In the genomic region with DNA sequence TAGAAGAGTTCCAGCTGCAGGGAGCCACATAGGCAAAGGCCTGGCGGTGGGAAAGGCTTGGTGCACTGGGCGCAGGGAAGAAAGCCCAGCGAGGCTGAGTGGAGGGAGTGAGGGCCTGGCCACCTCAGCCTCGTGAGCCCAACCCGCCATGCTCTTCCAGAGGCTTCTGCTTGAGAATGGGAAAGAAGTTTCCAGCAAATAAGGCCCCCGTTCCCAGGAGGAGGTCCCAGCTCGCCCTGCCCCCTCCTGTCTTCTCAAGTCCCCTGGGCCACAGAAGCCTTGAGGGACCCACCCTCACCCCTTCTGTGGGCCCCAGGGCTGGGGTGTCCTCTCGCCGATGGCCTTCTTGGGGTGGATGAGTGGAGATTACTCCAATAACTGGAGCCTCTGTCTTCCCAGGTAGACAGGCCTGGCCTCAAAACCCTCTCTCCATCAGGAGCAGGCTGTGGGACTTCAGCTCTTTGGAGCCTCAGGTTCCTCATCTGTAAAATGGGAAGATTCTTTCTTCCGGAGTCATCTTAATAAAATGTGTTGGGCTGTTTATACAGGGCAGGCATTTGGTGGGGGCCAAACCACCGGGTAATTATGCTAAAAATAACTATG, we compare ENCODE assay signal across 8 cellular contexts. TPM values are rescaled to one million over a fixed set of nuclear protein-coding genes. Genes with fewer than 3 reads are reported as not detected.
DNase-seq lines count a peak whose midpoint lies in the region; ATAC-seq and TF ChIP-seq lines count a peak whose summit lies in the region.

No MANE protein-coding gene starts in this region.

- H3K36me3 ChIP-seq in muscle layer of colon (ENCODE audit: insufficient read depth, low read length) (no peaks in the 10 kb centered on the region), upper lobe of right lung (no peaks in the 10 kb centered on the region), mucosa of descending colon (ENCODE audit: low read depth) (no peaks in the 10 kb centered on the region)

- H3K27me3 ChIP-seq in right cardiac atrium (ENCODE audit: control insufficient read depth, insufficient read depth) (no peaks in the 10 kb centered on the region), muscle layer of colon (ENCODE audit: control insufficient read depth in 1 of 2, insufficient read depth in 2 of 2, low read length in 2 of 2) (no peaks in the 10 kb centered on the region), upper lobe of right lung (no peaks in the 10 kb centered on the region)

- no peak overlapping the region for H3K27ac Mint-ChIP-seq in activated T-helper 1 cell treated with anti-CD3 and anti-CD28 coated beads, Interleukin-12 subunit alpha, Interleukin-12 subunit beta, Interleukin-2, Interleukin-4 antibody, amounts not matched to agents 30 ng/mL and 10 ng/mL and 1 ng/mL, durations not matched to agents 14 hours and 24 hours and 36 hours

- H3K9me3 ChIP-seq in right cardiac atrium (ENCODE audit: control insufficient read depth, low read length): no peaks in the 10 kb centered on the region
- H3K9me3 ChIP-seq in muscle layer of colon (ENCODE audit: low read length): no peaks in the 10 kb centered on the region
- H3K9me3 ChIP-seq in upper lobe of right lung: no peaks in the 10 kb centered on the region
- no peaks in the 10 kb centered on the region for H3K9me3 ChIP-seq in mucosa of descending colon

- peak overlapping the region; percentile 79 for H3K4me3 Mint-ChIP-seq in activated T-helper 1 cell treated with anti-CD3 and anti-CD28 coated beads, Interleukin-12 subunit alpha, Interleukin-12 subunit beta, Interleukin-2, Interleukin-4 antibody, amounts not matched to agents 30 ng/mL and 10 ng/mL and 1 ng/mL, durations not matched to agents 14 hours and 24 hours and 36 hours

- H3K4me1 Mint-ChIP-seq in activated T-helper 1 cell treated with anti-CD3 and anti-CD28 coated beads, Interleukin-12 subunit alpha, Interleukin-12 subunit beta, Interleukin-2, Interleukin-4 antibody, amounts not matched to agents 30 ng/mL and 10 ng/mL and 1 ng/mL, durations not matched to agents 14 hours and 24 hours and 36 hours (ENCODE audit: low read depth): peaks cover 59% of the 10 kb centered on the region

- no peaks in the 10 kb centered on the region for H3K27me3 Mint-ChIP-seq in activated T-helper 1 cell treated with anti-CD3 and anti-CD28 coated beads, Interleukin-12 subunit alpha, Interleukin-12 subunit beta, Interleukin-2, Interleukin-4 antibody, amounts not matched to agents 30 ng/mL and 10 ng/mL and 1 ng/mL, durations not matched to agents 14 hours and 24 hours and 36 hours (ENCODE audit: insufficient read depth)

- no peak overlapping the region for H3K4me3 ChIP-seq in right cardiac atrium (ENCODE audit: low read length)
- peak overlapping the region; percentile 57 to 59 for H3K4me3 ChIP-seq in muscle layer of colon (ENCODE audit: low read depth in 1 of 2, low read length in 2 of 2)
- peak overlapping the region; percentile 57 for H3K4me3 ChIP-seq in upper lobe of right lung
- no peak overlapping the region for H3K4me3 ChIP-seq in mucosa of descending colon

- intact Hi-C loops in right cardiac atrium (cut with DNase I): no loop called here
- intact Hi-C loops in cardiac septum (cut with DNase I): no loop called here
- intact Hi-C loops in activated T-helper 1 cell treated with anti-CD3 and anti-CD28 coated beads, Interleukin-12 subunit alpha, Interleukin-12 subunit beta, Interleukin-2, Interleukin-4 antibody, amounts not matched to agents 30 ng/mL and 10 ng/mL and 1 ng/mL, durations not matched to agents 14 hours and 24 hours and 36 hours (cut with micrococcal nuclease): no loop called here
- intact Hi-C loops in upper lobe of right lung (cut with DNase I): no loop called here
- intact Hi-C loops in mucosa of descending colon (cut with DNase I, micrococcal nuclease): no loop called here

- DNase-seq in right cardiac atrium: peak in 2 of 3 donors; percentile 42 to 62
- DNase-seq in cardiac septum (ENCODE audit: low spot score): no peak
- no peak for DNase-seq in activated T-helper 1 cell treated with anti-CD3 and anti-CD28 coated beads, Interleukin-12 subunit alpha, Interleukin-12 subunit beta, Interleukin-2, Interleukin-4 antibody, amounts not matched to agents 30 ng/mL and 10 ng/mL and 1 ng/mL, durations not matched to agents 14 hours and 24 hours and 36 hours (ENCODE audit: low spot score)
- DNase-seq in upper lobe of right lung: no peak
- no peak for DNase-seq in mucosa of descending colon
- DNase-seq in anterior cingulate cortex (lab: John Stamatoyannopoulos, UW): no peak

- H3K27ac ChIP-seq in right cardiac atrium (ENCODE audit: low read length): no peak overlapping the region
- H3K27ac ChIP-seq in muscle layer of colon (ENCODE audit: low read depth, low read length): peak overlapping the region; percentile 32
- H3K27ac ChIP-seq in upper lobe of right lung: no peak overlapping the region

- H3K9me3 Mint-ChIP-seq in activated T-helper 1 cell treated with anti-CD3 and anti-CD28 coated beads, Interleukin-12 subunit alpha, Interleukin-12 subunit beta, Interleukin-2, Interleukin-4 antibody, amounts not matched to agents 30 ng/mL and 10 ng/mL and 1 ng/mL, durations not matched to agents 14 hours and 24 hours and 36 hours: no peaks in the 10 kb centered on the region

- H3K4me1 ChIP-seq in right cardiac atrium (ENCODE audit: control insufficient read depth, insufficient read depth, low read length) (peaks cover 4% of the 10 kb centered on the region), muscle layer of colon (ENCODE audit: insufficient read depth, low read length) (peaks cover 29% of the 10 kb centered on the region), upper lobe of right lung (peaks cover 24% of the 10 kb centered on the region), mucosa of descending colon (ENCODE audit: low read depth) (peaks cover 8% of the 10 kb centered on the region)

- TF ChIP-seq CTCF in upper lobe of right lung (IDR thresholded peaks at IDR 0.05) (no peak), mucosa of descending colon (IDR thresholded peaks at IDR 0.05) (no peak)

- no peak overlapping the region for H3K9ac ChIP-seq in muscle layer of colon (ENCODE audit: low read length)

- ATAC-seq in right cardiac atrium (no peak), upper lobe of right lung (no peak), HG03571 (IDR thresholded peaks at IDR 0.05; ENCODE audit: unreplicated experiment) (no peak), mucosa of descending colon (no peak)

- 87% methylated on average over 11 of the region's 11 CpGs for WGBS in right cardiac atrium

- H3K36me3 Mint-ChIP-seq in activated T-helper 1 cell treated with anti-CD3 and anti-CD28 coated beads, Interleukin-12 subunit alpha, Interleukin-12 subunit beta, Interleukin-2, Interleukin-4 antibody, amounts not matched to agents 30 ng/mL and 10 ng/mL and 1 ng/mL, durations not matched to agents 14 hours and 24 hours and 36 hours (ENCODE audit: low read depth): peaks cover 7% of the 10 kb centered on the region

RNA-seq across cellular contexts. Expression of gene SNN, which starts 0.9 kb away (rescaled TPM):
- total RNA-seq in right cardiac atrium (10 to 100 TPM; 24.8 to 33.3 (median 26.1) TPM), cardiac septum (31.2 TPM), upper lobe of right lung (31.1 TPM), mucosa of descending colon (10 to 100 TPM in 1 of 3 donors, 1 to 10 TPM in 2; 2.3 to 22.1 (median 4.2) TPM)
- 24.4 TPM for polyA plus RNA-seq in right cardiac atrium
- total RNA-seq in activated T-helper 1 cell treated with anti-CD3 and anti-CD28 coated beads, Interleukin-12 subunit alpha, Interleukin-12 subunit beta, Interleukin-2, Interleukin-4 antibody, amounts not matched to agents 30 ng/mL and 10 ng/mL and 1 ng/mL, durations not matched to agents 14 hours and 24 hours and 36 hours: 7.3 and 7.9 TPM in 2 replicates

Comparison
In these comparisons a context has a peak if more than half of its experiments do, and no peak if none do; other contexts are left out.
1. DNase-seq: peak in right cardiac atrium (2 of 3); none in cardiac septum (single experiment), activated T-helper 1 cell treated with anti-CD3 and anti-CD28 coated beads, Interleukin-12 subunit alpha, Interleukin-12 subunit beta, Interleukin-2, Interleukin-4 antibody, amounts not matched to agents 30 ng/mL and 10 ng/mL and 1 ng/mL, durations not matched to agents 14 hours and 24 hours and 36 hours (single experiment), upper lobe of right lung (single experiment), mucosa of descending colon (0 of 3) and anterior cingulate cortex (0 of 58).
2. H3K4me3 ChIP-seq: peak in muscle layer of colon (2 of 2) and upper lobe of right lung (single experiment); none in right cardiac atrium (single experiment) and mucosa of descending colon (single experiment).